2 cellular contexts compared by ENCODE assay signal in genomic region chr20:3068986-3069900, GRCh38.
TF ChIP-seq lines count a peak whose summit lies in the region.

No MANE protein-coding gene starts in this region.

TF ChIP-seq in A549, 52 proteins besides CTCF, POLR2A, EP300 and RAD21:
- TF ChIP-seq FOSL2 (IDR thresholded peaks at IDR 0.05) (peak; percentile 27; the same call in 1 of the 2 replicates), FOSL2 (CRISPR knock-in tag; IDR thresholded peaks at IDR 0.05) (peak; percentile 73), FOSB (CRISPR knock-in tag; IDR thresholded peaks at IDR 0.05) (no peak), PHF8 (IDR thresholded peaks at IDR 0.05; ENCODE audit: borderline replicate concordance, low read depth) (no peak), REST (IDR thresholded peaks at IDR 0.05) (peak; percentile 60; the same call in 1 of the 2 replicates), NPAS2 (CRISPR knock-in tag; IDR thresholded peaks at IDR 0.05; ENCODE audit: borderline replicate concordance) (no peak), ESRRA (IDR thresholded peaks at IDR 0.05; ENCODE audit: borderline replicate concordance, low read length) (no peak)

TF ChIP-seq in H1, 55 proteins besides CTCF, POLR2A, EP300 and RAD21:
- no peak for TF ChIP-seq ATF2 (IDR thresholded peaks at IDR 0.05; ENCODE audit: low read length)
- TF ChIP-seq TCF12 (IDR thresholded peaks at IDR 0.05; ENCODE audit: low read depth, low read length): 0 out of 2 replicates have a peak, but pooled peaks have one; percentile 34
- no peak for TF ChIP-seq HDAC6 (IDR thresholded peaks at IDR 0.05; ENCODE audit: low read depth, low read length)
- peak; percentile 46; the same call in 1 of the 2 replicates for TF ChIP-seq MAX (IDR thresholded peaks at IDR 0.05)
- no peak for TF ChIP-seq RNF2 (IDR thresholded peaks at IDR 0.05; ENCODE audit: borderline replicate concordance, low read depth, low read length, missing control alignments, poor library complexity, severe bottlenecking)
- no peak for TF ChIP-seq KDM5A (IDR thresholded peaks at IDR 0.05; ENCODE audit: low read length)
